In the genomic region with DNA sequence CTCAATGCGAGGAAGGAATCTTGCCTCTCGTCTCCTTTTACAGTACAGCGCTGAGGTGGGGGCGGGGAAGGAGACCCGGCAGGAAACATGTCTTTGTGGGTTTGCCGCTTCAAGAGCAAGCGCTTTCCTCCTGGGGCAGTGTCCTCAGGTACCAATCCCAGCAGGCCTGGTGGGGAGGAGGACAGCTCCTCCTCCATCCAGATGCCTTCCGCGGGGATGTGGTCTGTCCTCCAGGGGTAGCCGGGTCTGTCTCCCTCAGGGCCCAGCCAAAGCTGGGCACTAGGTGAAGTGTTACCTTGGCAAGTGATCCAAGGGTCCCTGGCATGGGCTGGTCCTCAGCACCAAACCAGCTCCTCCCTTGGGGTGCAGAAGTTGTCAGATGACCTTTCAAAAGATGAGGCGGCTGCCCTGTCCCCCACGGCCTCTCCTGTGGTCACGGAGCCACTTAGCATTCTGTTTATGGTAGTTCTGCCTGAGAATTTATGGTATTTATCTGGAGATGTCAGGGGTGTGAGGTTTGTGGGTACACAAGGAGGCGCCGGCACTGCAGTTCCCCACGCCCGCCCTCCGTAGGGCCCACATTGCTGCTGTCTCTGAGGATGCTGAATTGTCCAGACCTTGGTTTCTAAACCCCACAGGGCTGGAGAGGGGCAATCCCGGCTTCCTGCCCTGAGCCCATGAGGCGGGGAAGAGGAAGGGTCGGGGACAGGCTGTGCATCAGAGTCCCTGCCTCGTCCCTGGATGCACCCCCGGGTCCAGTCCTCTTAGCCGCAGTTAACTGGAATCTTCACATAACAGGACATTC, we compare ENCODE assay signal across 17 cellular contexts.
DNase-seq lines count a peak whose midpoint lies in the region; ATAC-seq, FAIRE-seq and TF ChIP-seq lines count a peak whose summit lies in the region.
"Had no signal": no experiment of that assay in that cellular context is flagged by ENCODE, and none has a peak within 500 bp of the region (broad histone marks: within the 10 kb centered on the region; RNA-seq: fewer than 3 reads in every experiment).

No MANE protein-coding gene starts in this region.

- no peak overlapping the region for H2AFZ ChIP-seq in mammary epithelial cell (ENCODE audit: low read depth, low read length)
- no peak overlapping the region for H2AFZ ChIP-seq in H1 (ENCODE audit: low read length)

- no peak overlapping the region for H2BK5ac ChIP-seq in H1 (ENCODE audit: low read depth, low read length)

- 60% methylated on average over 11 of the region's 24 CpGs for WGBS in mammary epithelial cell (ENCODE audit: low coverage, missing lambda C conversion rate)
- 13% methylated on average over 20 of the region's 24 CpGs; no CpG with 5 or more reads in 1 of the 2 experiments for WGBS in H1 (ENCODE audit: extremely low coverage in 1 of 2, insufficient coverage in 1 of 2, insufficient read length in 1 of 2, insufficient replicate concordance in 2 of 2, low coverage in 1 of 2, low lambda C conversion rate in 2 of 2, missing lambda C conversion rate in 1 of 2), 2 experiments
- 12 to 22% methylated on average over 14 to 18 of the region's 24 CpGs for WGBS in mesodermal cell (ENCODE audit: insufficient coverage in 2 of 2), 2 experiments

- H3K27ac Mint-ChIP-seq in T-helper 2 cell treated with Interferon-gamma antibody and Interleukin-4, amounts not matched to agents 5 μg/mL and 100 μg/mL, for 36 hours, result no peak overlapping the region
- H3K27ac Mint-ChIP-seq: activated T-helper 17 cell treated with anti-CD3 and anti-CD28 coated beads, Interleukin-2, amount 50 U/mL, for 72 hours had no signal

- H3K4me3 ChIP-seq in breast epithelium, result peak overlapping the region in 2 of 3 donors; percentile 56 to 70
- no peak overlapping the region for H3K4me3 ChIP-seq in mammary epithelial cell (replicated peaks in 1 of 3; ENCODE audit: insufficient read depth in 1 of 3, low read depth in 2 of 3, low read length in 3 of 3)
- H3K4me3 ChIP-seq in H1 (ENCODE audit: extremely low read depth in 1 of 4, insufficient read depth in 2 of 4, low read depth in 3 of 4, low read length in 4 of 4), result peak overlapping the region; percentile 36 to 71 (median 40); a peak in 5 of 8 replicates
- H3K4me3 ChIP-seq in mesodermal cell (ENCODE audit: extremely low read depth, insufficient read depth, low read length, poor library complexity, severe bottlenecking), result peak overlapping the region; percentile 1
- H3K4me3 ChIP-seq in upper lobe of right lung, result no peak overlapping the region

- no peak for TF ChIP-seq RAD21 in H1 (IDR thresholded peaks at IDR 0.05 in 1 of 2, conservative IDR thresholded peaks at IDR 0.05 in 1 of 2; ENCODE audit: low read depth in 2 of 2, low read length in 2 of 2)

- H3K9me3 ChIP-seq in breast epithelium (no peaks in the 10 kb centered on the region), mammary epithelial cell (replicated peaks; ENCODE audit: insufficient read depth, low read length) (no peaks in the 10 kb centered on the region), H1 (ENCODE audit: insufficient read depth in 2 of 2, low read depth in 1 of 2, low read length in 1 of 2) (no peaks in the 10 kb centered on the region), mesodermal cell (ENCODE audit: control insufficient read depth, low read length) (no peaks in the 10 kb centered on the region), upper lobe of right lung (no peaks in the 10 kb centered on the region)
- H3K9me3 ChIP-seq: transverse colon had no signal

- H3K4me2 ChIP-seq in mammary epithelial cell (ENCODE audit: insufficient read depth, low read depth, low read length) (no peak overlapping the region), H1 (ENCODE audit: insufficient read depth in 1 of 2, low read depth in 2 of 2, low read length in 2 of 2) (peak overlapping the region; percentile 72 to 93)

- H4K20me1 ChIP-seq in mammary epithelial cell (ENCODE audit: insufficient read depth, low read length) (no peaks in the 10 kb centered on the region), H1 (replicated peaks in 1 of 2; ENCODE audit: control insufficient read depth in 1 of 2, insufficient read depth in 2 of 2, low read length in 2 of 2) (peaks cover 0 to 2% of the 10 kb centered on the region in 2 experiments)

- H2BK120ac ChIP-seq in H1 (replicated peaks; ENCODE audit: low read depth, low read length), result no peak overlapping the region

- H3K9ac ChIP-seq in mammary epithelial cell (ENCODE audit: insufficient read depth, low read length) (no peak overlapping the region), H1 (replicated peaks in 1 of 4; ENCODE audit: extremely low read depth in 1 of 4, low read depth in 3 of 4, low read length in 3 of 4) (no peak overlapping the region)

- TF ChIP-seq CTCF in breast epithelium (IDR thresholded peaks at IDR 0.05) (no peak), mammary epithelial cell (conservative IDR thresholded peaks at IDR 0.05 in 1 of 2, IDR thresholded peaks at IDR 0.05 in 1 of 2; ENCODE audit: extremely low read depth in 1 of 2, insufficient read depth in 1 of 2, low read depth in 1 of 2, low read length in 2 of 2) (no peak), H1 (IDR thresholded peaks at IDR 0.05; ENCODE audit: control extremely low read depth in 1 of 3, insufficient read depth in 1 of 3, low read depth in 1 of 3, low read length in 3 of 3) (no peak), upper lobe of right lung (IDR thresholded peaks at IDR 0.05) (no peak)

- in situ Hi-C loops in mammary epithelial cell (cut with MboI; ENCODE audit: low sequenced_read_pairs in 2 of 2), result no loop called here

- no peak overlapping the region for H3K14ac ChIP-seq in H1 (ENCODE audit: insufficient read length)

- peak overlapping the region; percentile 76 to 88 for H3K27ac ChIP-seq in breast epithelium
- no peak overlapping the region for H3K27ac ChIP-seq in mammary epithelial cell (ENCODE audit: insufficient read depth, low read depth, low read length)
- no peak overlapping the region for H3K27ac ChIP-seq in H1 (ENCODE audit: low read depth, low read length)
- H3K27ac ChIP-seq in mesodermal cell (ENCODE audit: low read depth, low read length, severe bottlenecking), result no peak overlapping the region
- H3K27ac ChIP-seq in upper lobe of right lung, result no peak overlapping the region
- H3K27ac ChIP-seq: C4-2B had no signal

- no peaks in the 10 kb centered on the region for H3K9me3 Mint-ChIP-seq in T-helper 2 cell treated with Interferon-gamma antibody and Interleukin-4, amounts not matched to agents 5 μg/mL and 100 μg/mL, for 36 hours
- H3K9me3 Mint-ChIP-seq: activated T-helper 17 cell treated with anti-CD3 and anti-CD28 coated beads, Interleukin-2, amount 50 U/mL, for 72 hours had no signal

- DNase-seq in breast epithelium (ENCODE audit: low spot score in 2 of 2), result no peak
- no peak for DNase-seq in mammary epithelial cell
- DNase-seq in H1 (ENCODE audit: low read depth in 1 of 2, low spot score in 2 of 2), result peak in 1 of 2 experiments; percentile 63
- DNase-seq in upper lobe of right lung, result peak; percentile 49
- no peak for DNase-seq in KG1 (lab: John Stamatoyannopoulos, UW)
- no peak for DNase-seq in T-helper 2 cell treated with Interferon-gamma antibody and Interleukin-4, amounts not matched to agents 5 μg/mL and 100 μg/mL, for 36 hours (ENCODE audit: low spot score)
- DNase-seq: 8988T; activated CD4-positive, CD25-positive, alpha-beta regulatory T cell; DMS53; hypothalamus; NCI-H1436 treated with DMSO at 0.1 percent for 48 hours; transverse colon had no signal

- H3K36me3 ChIP-seq in breast epithelium, result no peaks in the 10 kb centered on the region
- H3K36me3 ChIP-seq in mammary epithelial cell (ENCODE audit: insufficient read depth, low read length), result no peaks in the 10 kb centered on the region
- H3K36me3 ChIP-seq in H1 (ENCODE audit: control insufficient read depth in 2 of 4, insufficient read depth in 4 of 4, low read length in 3 of 4), result no peaks in the 10 kb centered on the region
- no peaks in the 10 kb centered on the region for H3K36me3 ChIP-seq in mesodermal cell (ENCODE audit: control insufficient read depth, insufficient read depth, low read length)
- no peaks in the 10 kb centered on the region for H3K36me3 ChIP-seq in upper lobe of right lung
- H3K36me3 ChIP-seq: transverse colon had no signal

- H4K5ac ChIP-seq in H1 (ENCODE audit: insufficient read length, low read depth, low read length), result no peak overlapping the region

- H2BK15ac ChIP-seq in H1 (ENCODE audit: low read length), result no peak overlapping the region

- no peaks in the 10 kb centered on the region for H3K4me1 Mint-ChIP-seq in T-helper 2 cell treated with Interferon-gamma antibody and Interleukin-4, amounts not matched to agents 5 μg/mL and 100 μg/mL, for 36 hours (ENCODE audit: low read depth)
- H3K4me1 Mint-ChIP-seq: activated T-helper 17 cell treated with anti-CD3 and anti-CD28 coated beads, Interleukin-2, amount 50 U/mL, for 72 hours had no signal

- TF ChIP-seq EP300 in H1 (IDR thresholded peaks at IDR 0.05; ENCODE audit: borderline replicate concordance in 1 of 2, low read depth in 2 of 2, low read length in 2 of 2), result no peak

- H2BK12ac ChIP-seq in H1 (ENCODE audit: low read depth, low read length), result 0 out of 2 replicates have a peak overlapping the region, but pooled peaks have one; percentile 20

- CTCF ChIA-PET in mammary epithelial cell (lab: Charles Lee; ENCODE audit: low non-redundant PET), result no interaction called here
- CTCF ChIA-PET in H1 (lab: Charles Lee; ENCODE audit: partially characterized antibody), result interaction anchor here (0.9 to 8.3 kb wide), 5 partner anchors 10 to 104 kb away, joined by 3 to 54 read pairs (median 3); no protein-coding TSS in a partner anchor

- no peaks in the 10 kb centered on the region for H3K36me3 Mint-ChIP-seq in T-helper 2 cell treated with Interferon-gamma antibody and Interleukin-4, amounts not matched to agents 5 μg/mL and 100 μg/mL, for 36 hours (ENCODE audit: low read depth)

- no peak overlapping the region for H4K8ac ChIP-seq in H1 (ENCODE audit: extremely low read depth, insufficient read depth, low read length)

- peaks cover 5 to 35% of the 10 kb centered on the region in 2 donors for H3K27me3 ChIP-seq in breast epithelium
- no peaks in the 10 kb centered on the region for H3K27me3 ChIP-seq in mammary epithelial cell (ENCODE audit: insufficient read depth, low read length)
- peaks cover 12 to 51% (median 42%) of the 10 kb centered on the region in 4 experiments for H3K27me3 ChIP-seq in H1 (replicated peaks in 1 of 4; ENCODE audit: control insufficient read depth in 3 of 4, extremely low read depth in 1 of 4, insufficient read depth in 3 of 4, low read length in 3 of 4)
- peaks cover 42% of the 10 kb centered on the region for H3K27me3 ChIP-seq in upper lobe of right lung

- no peak for TF ChIP-seq POLR2A in breast epithelium (IDR thresholded peaks at IDR 0.05)
- no peak for TF ChIP-seq POLR2A in H1 (IDR thresholded peaks at IDR 0.05; ENCODE audit: control extremely low read depth in 1 of 2, low read depth in 2 of 2, low read length in 2 of 2)

- H3K4me1 ChIP-seq in breast epithelium (peaks cover 0 to 6% of the 10 kb centered on the region in 2 donors), mammary epithelial cell (ENCODE audit: insufficient read depth, low read length) (peaks cover 26% of the 10 kb centered on the region), H1 (replicated peaks in 1 of 4; ENCODE audit: control insufficient read depth in 3 of 4, insufficient read depth in 4 of 4, low read length in 3 of 4) (peaks cover 9 to 25% (median 17%) of the 10 kb centered on the region in 4 experiments), mesodermal cell (ENCODE audit: control insufficient read depth, insufficient read depth, low read length, poor library complexity, severe bottlenecking) (peaks cover 24% of the 10 kb centered on the region), upper lobe of right lung (peaks cover 2% of the 10 kb centered on the region)

- H3K23ac ChIP-seq in H1 (ENCODE audit: insufficient read length), result no peak overlapping the region

- no peak overlapping the region for H3K56ac ChIP-seq in H1 (replicated peaks; ENCODE audit: insufficient read length, low read depth, low read length)

- H3K27me3 Mint-ChIP-seq in T-helper 2 cell treated with Interferon-gamma antibody and Interleukin-4, amounts not matched to agents 5 μg/mL and 100 μg/mL, for 36 hours (ENCODE audit: low read depth), result peaks cover 62% of the 10 kb centered on the region

- H2AK5ac ChIP-seq in H1 (ENCODE audit: low read depth, low read length), result no peak overlapping the region

- no peak overlapping the region for H3K4me3 Mint-ChIP-seq in T-helper 2 cell treated with Interferon-gamma antibody and Interleukin-4, amounts not matched to agents 5 μg/mL and 100 μg/mL, for 36 hours
- H3K4me3 Mint-ChIP-seq: activated T-helper 17 cell treated with anti-CD3 and anti-CD28 coated beads, Interleukin-2, amount 50 U/mL, for 72 hours had no signal

- FAIRE-seq in H1 (lab: Jason Lieb, UNC), result peak; percentile 42

- peaks cover 32% of the 10 kb centered on the region for H3K79me2 ChIP-seq in mammary epithelial cell (ENCODE audit: insufficient read depth, low read length)
- no peaks in the 10 kb centered on the region for H3K79me2 ChIP-seq in H1 (ENCODE audit: control insufficient read depth in 1 of 2, insufficient read depth in 2 of 2, low read length in 2 of 2)

- intact Hi-C loops in breast epithelium (cut with DNase I; ENCODE audit: low total_unique reads), result no loop called here
- intact Hi-C loops in mammary epithelial cell (cut with micrococcal nuclease), result loop anchor here (5.0 kb wide), 1 partner anchor 143 kb away; no protein-coding TSS in a partner anchor
- intact Hi-C loops in upper lobe of right lung (cut with DNase I), result no loop called here

- ATAC-seq in upper lobe of right lung (no peak), HG03039 (IDR thresholded peaks at IDR 0.05; ENCODE audit: unreplicated experiment) (no peak)
- ATAC-seq: activated T-helper 17 cell treated with anti-CD3 and anti-CD28 coated beads, Interleukin-2, amount 50 U/mL, for 72 hours; Right ventricle myocardium inferior had no signal

- 0 out of 2 replicates have a peak overlapping the region, but pooled peaks have one; percentile 3 for H2BK20ac ChIP-seq in H1 (ENCODE audit: low read length)

- H3K4ac ChIP-seq in H1 (replicated peaks; ENCODE audit: insufficient read length, low read depth, low read length), result no peak overlapping the region

- dilution Hi-C loops in mammary epithelial cell (cut with HindIII; ENCODE audit: low sequenced_read_pairs), result loop anchor here (5.0 kb wide), 1 partner anchor 62 kb away; no protein-coding TSS in a partner anchor

- POLR2A ChIA-PET in H1 (lab: Charles Lee; ENCODE audit: partially characterized antibody), result no interaction called here

- H3K79me1 ChIP-seq in H1 (ENCODE audit: low read depth, low read length), result no peaks in the 10 kb centered on the region

- H4K91ac ChIP-seq in H1 (replicated peaks; ENCODE audit: insufficient read length, low read length), result no peak overlapping the region

- H3K23me2 ChIP-seq in H1 (ENCODE audit: low read depth, low read length), result peaks cover 8% of the 10 kb centered on the region; the same call in 1 of the 2 replicates

- BruUV-seq in mammary epithelial cell (replicated peaks; lab: Mats Ljungman, UMichigan), result no TSS peak

- no peak overlapping the region; the same call in 1 of the 2 replicates for H3K18ac ChIP-seq in H1 (ENCODE audit: extremely low read depth, low read length)

Comparison
In these comparisons a context has a peak if more than half of its experiments do, and no peak if none do; other contexts are left out.
1. H3K27ac ChIP-seq: peak in breast epithelium (2 of 2); none in mammary epithelial cell (single experiment), H1 (single experiment), mesodermal cell (single experiment) and upper lobe of right lung (single experiment).
2. H3K4me3 ChIP-seq: peak in breast epithelium (2 of 3), H1 (4 of 4) and mesodermal cell (single experiment); none in mammary epithelial cell (0 of 3) and upper lobe of right lung (single experiment).